Comparison of ENCODE assay signal across 1 cellular context in genomic region chr1:238499036-238499435, GRCh38.
TF ChIP-seq lines count a peak whose summit lies in the region.

No MANE protein-coding gene starts in this region.

TF ChIP-seq in GM12878, 131 proteins besides CTCF, POLR2A, EP300 and RAD21 (continued from another document):
- no peak for TF ChIP-seq IRF3 (IDR thresholded peaks at IDR 0.05)
- no peak for TF ChIP-seq RCOR1 (conservative IDR thresholded peaks at IDR 0.05; ENCODE audit: low read depth, low read length)
- no peak for TF ChIP-seq PKNOX1 (IDR thresholded peaks at IDR 0.05)
